Comparison of ENCODE assay signal across 23 cellular contexts in the genomic region with DNA sequence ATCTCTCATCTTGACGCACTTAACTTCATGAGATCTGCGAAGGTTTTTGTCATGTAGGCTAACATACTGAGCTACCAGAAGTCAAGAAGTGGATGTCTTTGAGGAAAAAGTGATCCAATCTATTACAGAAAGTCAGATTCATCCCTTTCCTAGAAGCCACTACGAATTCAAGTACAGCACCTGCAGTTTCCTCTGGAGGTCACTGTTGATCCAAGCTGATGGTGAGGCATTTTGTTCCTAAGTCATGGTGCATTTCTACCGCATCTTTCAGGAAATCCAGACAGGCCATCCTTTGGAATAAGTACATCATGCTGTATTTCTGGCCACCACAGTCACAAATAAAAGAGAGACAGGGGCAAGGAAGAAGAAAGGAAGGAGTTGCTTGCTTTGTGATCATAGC.
"Had no signal": no experiment of that assay in that cellular context is flagged by ENCODE, and none has a peak within 500 bp of the region (broad histone marks: within the 10 kb centered on the region; RNA-seq: fewer than 3 reads in every experiment).

No MANE protein-coding gene starts in this region.

- H3K9me3 Mint-ChIP-seq: activated T-cell treated with anti-CD3 and anti-CD28 coated beads, Interleukin-2, amount 50 U/mL, for 24 hours had no signal

- ATAC-seq: activated CD4-positive, alpha-beta T cell treated with anti-CD3 and anti-CD28 coated beads for 36 hours; effector memory CD8-positive, alpha-beta T cell; heart left ventricle; left cardiac atrium; naive thymus-derived CD4-positive, alpha-beta T cell; psoas muscle; right lobe of liver; stimulated activated effector memory CD8-positive, alpha-beta T cell treated with anti-CD3 and anti-CD28 coated beads, Interleukin-12 subunit alpha, Interleukin-12 subunit beta, amount 100 ng/mL, for 72 hours had no signal

- H3K4me3 ChIP-seq: cardiac muscle cell, heart left ventricle, psoas muscle, right lobe of liver, stomach, upper lobe of left lung had no signal

- H3K27ac Mint-ChIP-seq: activated CD4-positive, alpha-beta memory T cell treated with anti-CD3 and anti-CD28 coated beads for 36 hours; activated CD4-positive, alpha-beta T cell treated with anti-CD3 and anti-CD28 coated beads for 36 hours; activated naive CD8-positive, alpha-beta T cell treated with anti-CD3 and anti-CD28 coated beads, Interleukin-2, amount 10 ng/mL, durations not matched to agents 7 days and 5 days; activated T-cell treated with anti-CD3 and anti-CD28 coated beads, Interleukin-2, amount 50 U/mL, for 24 hours; activated T-helper 2 cell treated with anti-CD3 and anti-CD28 coated beads, Interferon-gamma antibody, Interleukin-2, Interleukin-4, amounts not matched to agents 10 μg/mL and 5 μg/mL and 100 μg/mL, durations not matched to agents 14 hours and 24 hours and 36 hours; effector memory CD8-positive, alpha-beta T cell; naive thymus-derived CD4-positive, alpha-beta T cell; stimulated activated effector memory CD8-positive, alpha-beta T cell treated with anti-CD3 and anti-CD28 coated beads, Interleukin-12 subunit alpha, Interleukin-12 subunit beta, amount 100 ng/mL, for 72 hours had no signal

- H3K4me3 Mint-ChIP-seq: activated CD4-positive, alpha-beta memory T cell treated with anti-CD3 and anti-CD28 coated beads for 36 hours; activated CD4-positive, alpha-beta T cell treated with anti-CD3 and anti-CD28 coated beads for 36 hours; activated naive CD8-positive, alpha-beta T cell treated with anti-CD3 and anti-CD28 coated beads, Interleukin-2, amount 10 ng/mL, durations not matched to agents 7 days and 5 days; activated T-cell treated with anti-CD3 and anti-CD28 coated beads, Interleukin-2, amount 50 U/mL, for 24 hours; effector memory CD8-positive, alpha-beta T cell; naive thymus-derived CD4-positive, alpha-beta T cell; stimulated activated effector memory CD8-positive, alpha-beta T cell treated with anti-CD3 and anti-CD28 coated beads, Interleukin-12 subunit alpha, Interleukin-12 subunit beta, amount 100 ng/mL, for 72 hours had no signal

- H3K4me1 ChIP-seq: heart left ventricle, psoas muscle, right lobe of liver, stomach, upper lobe of left lung had no signal

- H3K27ac ChIP-seq: cardiac muscle cell, heart left ventricle, psoas muscle, right lobe of liver, stomach, upper lobe of left lung, WERI-Rb-1 had no signal

- H3K9me3 ChIP-seq: heart left ventricle, psoas muscle, right lobe of liver, stomach, upper lobe of left lung had no signal

- H3K27me3 Mint-ChIP-seq: activated CD4-positive, alpha-beta memory T cell treated with anti-CD3 and anti-CD28 coated beads for 36 hours; activated CD4-positive, alpha-beta T cell treated with anti-CD3 and anti-CD28 coated beads for 36 hours; activated naive CD8-positive, alpha-beta T cell treated with anti-CD3 and anti-CD28 coated beads, Interleukin-2, amount 10 ng/mL, durations not matched to agents 7 days and 5 days; activated T-cell treated with anti-CD3 and anti-CD28 coated beads, Interleukin-2, amount 50 U/mL, for 24 hours; effector memory CD8-positive, alpha-beta T cell; naive thymus-derived CD4-positive, alpha-beta T cell had no signal

- H3K4me1 Mint-ChIP-seq: activated CD4-positive, alpha-beta T cell treated with anti-CD3 and anti-CD28 coated beads for 36 hours; activated naive CD8-positive, alpha-beta T cell treated with anti-CD3 and anti-CD28 coated beads, Interleukin-2, amount 10 ng/mL, durations not matched to agents 7 days and 5 days; naive thymus-derived CD4-positive, alpha-beta T cell; stimulated activated effector memory CD8-positive, alpha-beta T cell treated with anti-CD3 and anti-CD28 coated beads, Interleukin-12 subunit alpha, Interleukin-12 subunit beta, amount 100 ng/mL, for 72 hours had no signal

- H3K36me3 Mint-ChIP-seq: activated CD4-positive, alpha-beta memory T cell treated with anti-CD3 and anti-CD28 coated beads for 36 hours; activated naive CD8-positive, alpha-beta T cell treated with anti-CD3 and anti-CD28 coated beads, Interleukin-2, amount 10 ng/mL, durations not matched to agents 7 days and 5 days; stimulated activated effector memory CD8-positive, alpha-beta T cell treated with anti-CD3 and anti-CD28 coated beads, Interleukin-12 subunit alpha, Interleukin-12 subunit beta, amount 100 ng/mL, for 72 hours had no signal

- H3K36me3 ChIP-seq: cardiac muscle cell, heart left ventricle, right lobe of liver, stomach, upper lobe of left lung, WERI-Rb-1 had no signal

- DNase-seq: activated CD4-positive, alpha-beta memory T cell treated with anti-CD3 and anti-CD28 coated beads for 36 hours; activated CD4-positive, alpha-beta T cell treated with anti-CD3 and anti-CD28 coated beads for 36 hours; activated naive CD4-positive, alpha-beta T cell treated with Interleukin-2 at 50 U/mL for 16 hours; activated naive CD8-positive, alpha-beta T cell treated with anti-CD3 and anti-CD28 coated beads, Interleukin-2, amount 10 ng/mL, durations not matched to agents 7 days and 5 days; activated T-cell treated with anti-CD3 and anti-CD28 coated beads, Interleukin-2, amount 50 U/mL, for 24 hours; amygdala; effector memory CD8-positive, alpha-beta T cell; erythroblast; heart left ventricle; left cardiac atrium; mesenchymal stem cell; naive thymus-derived CD4-positive, alpha-beta T cell; psoas muscle; right lobe of liver; small intestine; stimulated activated CD4-positive, alpha-beta T cell treated with anti-CD3 and anti-CD28 coated beads, Interleukin-4, amount 100 ng/mL, for 24 hours; stomach; T1000; upper lobe of left lung; WERI-Rb-1 had no signal
